28 cellular contexts compared by ENCODE assay signal in the genomic region with DNA sequence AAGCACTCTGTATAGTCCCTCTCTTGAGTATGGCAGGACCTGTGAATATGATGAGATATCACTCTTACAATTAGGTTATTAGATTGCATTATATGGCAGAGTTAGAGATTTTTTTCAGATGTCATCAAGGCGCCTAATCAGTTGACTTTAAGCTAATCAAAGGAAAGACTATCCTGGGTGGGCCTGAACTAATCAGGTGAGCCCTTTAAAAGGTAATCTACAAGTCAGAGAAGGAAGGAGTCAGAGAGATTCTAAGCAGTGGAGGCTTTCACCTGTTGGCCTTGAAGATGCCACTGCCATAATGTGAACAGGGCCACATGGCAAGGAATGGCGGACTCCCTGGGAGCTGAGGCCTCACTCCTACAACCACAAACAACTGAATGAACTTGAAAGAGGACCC.
"Had no signal": no experiment of that assay in that cellular context is flagged by ENCODE, and none has a peak within 500 bp of the region (broad histone marks: within the 10 kb centered on the region; RNA-seq: fewer than 3 reads in every experiment).

No MANE protein-coding gene starts in this region.

- H3K4me2 ChIP-seq: hepatocyte had no signal

- H3K4me3 ChIP-seq: colonic mucosa, coronary artery, dorsolateral prefrontal cortex, esophagus muscularis mucosa, esophagus squamous epithelium, gastrocnemius medialis, gastroesophageal sphincter, heart left ventricle, heart right ventricle, hepatocyte had no signal

- FAIRE-seq: colon, endometrium, endothelial cell of umbilical vein, frontal cortex had no signal

- ATAC-seq: effector memory CD8-positive, alpha-beta T cell; esophagus mucosa; foreskin keratinocyte; gastrocnemius medialis; gastroesophageal sphincter; heart left ventricle; heart right ventricle had no signal

- H3K79me2 ChIP-seq: hepatocyte had no signal

- H3K4me1 ChIP-seq: colonic mucosa, esophagus muscularis mucosa, esophagus squamous epithelium, foreskin keratinocyte, gastrocnemius medialis, gastroesophageal sphincter, heart left ventricle, heart right ventricle had no signal

- H3K27ac ChIP-seq: colonic mucosa, coronary artery, dorsolateral prefrontal cortex, epithelial cell of prostate, esophagus muscularis mucosa, esophagus squamous epithelium, foreskin keratinocyte, gastrocnemius medialis, gastroesophageal sphincter, heart left ventricle, heart right ventricle, hepatocyte had no signal

- H3K27me3 ChIP-seq: colonic mucosa, dorsolateral prefrontal cortex, esophagus muscularis mucosa, esophagus squamous epithelium, foreskin keratinocyte, gastrocnemius medialis, heart left ventricle, heart right ventricle, hepatocyte had no signal

- H2AFZ ChIP-seq: hepatocyte had no signal

- H3K36me3 ChIP-seq: colonic mucosa, esophagus muscularis mucosa, esophagus squamous epithelium, gastrocnemius medialis, gastroesophageal sphincter, heart left ventricle, heart right ventricle had no signal

- H3K9me3 ChIP-seq: colonic mucosa, esophagus muscularis mucosa, esophagus squamous epithelium, gastrocnemius medialis, gastroesophageal sphincter, heart left ventricle, heart right ventricle had no signal

- DNase-seq: colonic mucosa; cortex of kidney; dermis blood vessel endothelial cell; dorsolateral prefrontal cortex; effector CD4-positive, alpha-beta T cell; effector CD8-positive, alpha-beta T cell; effector memory CD8-positive, alpha-beta T cell; endodermal cell; erythroblast; esophagus squamous epithelium; foreskin fibroblast; foreskin keratinocyte; foreskin melanocyte; gastrocnemius medialis; glutamatergic neuron; head of caudate nucleus; heart left ventricle; heart right ventricle had no signal
